Comparison of ENCODE assay signal across 21 cellular contexts in genomic region chr16:86821933-86822332, GRCh38.
DNase-seq lines count a peak whose midpoint lies in the region; ATAC-seq, FAIRE-seq and TF ChIP-seq lines count a peak whose summit lies in the region.
"Had no signal": no experiment of that assay in that cellular context is flagged by ENCODE, and none has a peak within 500 bp of the region (broad histone marks: within the 10 kb centered on the region; RNA-seq: fewer than 3 reads in every experiment).

No MANE protein-coding gene starts in this region.

- in situ Hi-C loops in Caki2 (cut with HindIII; ENCODE audit: low pct_unique_long_range_greater_than_20kb, low sequenced_read_pairs), result no loop called here
- in situ Hi-C loops in transverse colon (cut with MboI; ENCODE audit: low pct_ligation_motif_present in 1 of 4, low pct_unique_long_range_greater_than_20kb in 1 of 4, low sequenced_read_pairs in 3 of 4), result no loop called here

- peak; percentile 80 for DNase-seq in Caki2 (ENCODE audit: low read depth)
- peak; percentile 37 for DNase-seq in LHCN-M2 (ENCODE audit: low read depth)
- DNase-seq in RPMI7951 (ENCODE audit: low read depth), result peak; percentile 59
- DNase-seq in mesenteric fat pad (ENCODE audit: low spot score), result peak; percentile 33
- no peak for DNase-seq in pancreas
- no peak for DNase-seq in transverse colon
- no peak for DNase-seq in mucosa of gallbladder (ENCODE audit: low spot score)
- DNase-seq: ACHN, C1 segment of cervical spinal cord, DND-41, GDM1, H9, MM.1S, NCI-H1694 treated with DMSO at 0.1 percent for 48 hours, NCI-H2227 treated with DMSO at 0.1 percent for 48 hours, NCI-H524, NCI-H82, T-helper 2 cell had no signal

- 70 to 71% methylated on average over 4 of the region's 4 CpGs for WGBS in pancreas, 2 donors
- 75 to 96% methylated on average over 3 to 4 of the region's 4 CpGs for WGBS in transverse colon (ENCODE audit: low coverage in 1 of 2), 2 donors

- no peak for TF ChIP-seq CTCF in pancreas (IDR thresholded peaks at IDR 0.05)
- TF ChIP-seq CTCF in transverse colon (IDR thresholded peaks at IDR 0.05), result no peak

- no peak for FAIRE-seq in pancreas (lab: Jason Lieb, UNC)

- H3K36me3 ChIP-seq in pancreas (no peaks in the 10 kb centered on the region), transverse colon (no peaks in the 10 kb centered on the region)
- H3K36me3 ChIP-seq: SJSA1 had no signal

- TF ChIP-seq POLR2A in transverse colon (IDR thresholded peaks at IDR 0.05), result no peak

- intact Hi-C loops in pancreas (cut with DNase I) (no loop called here), transverse colon (cut with DNase I; ENCODE audit: low total_unique reads) (no loop called here)

- H3K4me3 ChIP-seq in pancreas (no peak overlapping the region), transverse colon (no peak overlapping the region)
- H3K4me3 ChIP-seq: SJSA1 had no signal

- H3K9me3 ChIP-seq in pancreas, result no peaks in the 10 kb centered on the region
- H3K9me3 ChIP-seq in transverse colon, result no peaks in the 10 kb centered on the region
- H3K9me3 ChIP-seq: SJSA1 had no signal

- H3K4me1 ChIP-seq in pancreas (peaks cover 0 to 3% (median 0%) of the 10 kb centered on the region in 3 donors), transverse colon (no peaks in the 10 kb centered on the region)

- ATAC-seq in pancreas, result no peak
- no peak for ATAC-seq in HG03442 (IDR thresholded peaks at IDR 0.05; ENCODE audit: unreplicated experiment)

- H3K27ac ChIP-seq in pancreas (no peak overlapping the region), transverse colon (no peak overlapping the region)
- H3K27ac ChIP-seq: KMS-11, SJSA1 had no signal

- no peak for TF ChIP-seq EP300 in transverse colon (IDR thresholded peaks at IDR 0.05; ENCODE audit: low read depth)

- H3K27me3 ChIP-seq in pancreas (peaks cover 0 to 40% (median 3%) of the 10 kb centered on the region in 4 donors), transverse colon (peaks cover 68% of the 10 kb centered on the region)
- H3K27me3 ChIP-seq: SJSA1 had no signal

Comparison
In these comparisons a context has a peak if more than half of its experiments do, and no peak if none do; other contexts are left out.
1. DNase-seq: peak in Caki2 (single experiment), LHCN-M2 (single experiment), RPMI7951 (single experiment) and mesenteric fat pad (single experiment); none in pancreas (0 of 6), transverse colon (single experiment) and mucosa of gallbladder (single experiment).